1 cellular context compared by ENCODE assay signal in genomic region chr17:7573324-7574080, GRCh38.
A peak's percentile ranks its signal among the peaks of the same experiment; 100 is the strongest.
TF ChIP-seq lines count a peak whose summit lies in the region.

No MANE protein-coding gene starts in this region.

TF ChIP-seq in H1, 55 proteins besides CTCF, POLR2A, EP300 and RAD21:
- TF ChIP-seq KDM4A (IDR thresholded peaks at IDR 0.05; ENCODE audit: low read depth, low read length, severe bottlenecking): no peak
- no peak for TF ChIP-seq KDM1A (IDR thresholded peaks at IDR 0.05; ENCODE audit: borderline replicate concordance, low read length)
- TF ChIP-seq FOSL1 (IDR thresholded peaks at IDR 0.05; ENCODE audit: insufficient read depth, low read depth, low read length): no peak
- peak; percentile 24; the same call in 1 of the 2 replicates for TF ChIP-seq E2F6 (IDR thresholded peaks at IDR 0.05)
- peak; percentile 42 for TF ChIP-seq NANOG (IDR thresholded peaks at IDR 0.05; ENCODE audit: insufficient read depth, low read depth, low read length, poor library complexity, severe bottlenecking)
- peak; percentile 88 for TF ChIP-seq CREB1 (IDR thresholded peaks at IDR 0.05)
- TF ChIP-seq TCF12 (IDR thresholded peaks at IDR 0.05; ENCODE audit: low read depth, low read length): no peak
- TF ChIP-seq PHF8 (conservative IDR thresholded peaks at IDR 0.05; ENCODE audit: low read depth, low read length): peak; percentile 53; the same call in 1 of the 2 replicates
- no peak for TF ChIP-seq USF2 (IDR thresholded peaks at IDR 0.05; ENCODE audit: low read length)
- TF ChIP-seq RBBP5 (IDR thresholded peaks at IDR 0.05; ENCODE audit: borderline replicate concordance, low read depth, low read length): no peak
- TF ChIP-seq ASH2L (IDR thresholded peaks at IDR 0.05; ENCODE audit: low read length): peak; percentile 8
- peak in 1 of 2 experiments; percentile 92; a peak in 1 of 4 replicates for TF ChIP-seq HDAC2 (IDR thresholded peaks at IDR 0.05; ENCODE audit: borderline replicate concordance in 1 of 2, low read depth in 2 of 2, low read length in 2 of 2)
- no peak for TF ChIP-seq ATF3 (IDR thresholded peaks at IDR 0.05; ENCODE audit: insufficient read depth, low read depth, low read length)
- TF ChIP-seq RFX5 (IDR thresholded peaks at IDR 0.05; ENCODE audit: borderline replicate concordance, low read depth, low read length): no peak
- TF ChIP-seq CHD1 (IDR thresholded peaks at IDR 0.05; ENCODE audit: low read depth, low read length): no peak; the same call in 1 of the 2 replicates
- TF ChIP-seq CEBPB (IDR thresholded peaks at IDR 0.05; ENCODE audit: low read depth, low read length): peak; percentile 99
- TF ChIP-seq POLR2AphosphoS5 (IDR thresholded peaks at IDR 0.05; ENCODE audit: low read depth, low read length): peak; percentile 94
- TF ChIP-seq TBP (IDR thresholded peaks at IDR 0.05; ENCODE audit: low read depth, low read length): peak; percentile 80; the same call in 1 of the 2 replicates
- no peak for TF ChIP-seq JUN (IDR thresholded peaks at IDR 0.05; ENCODE audit: low read depth, low read length)
- TF ChIP-seq KDM5A (IDR thresholded peaks at IDR 0.05; ENCODE audit: low read length): no peak
- peak; percentile 20; the same call in 1 of the 2 replicates for TF ChIP-seq SRF (IDR thresholded peaks at IDR 0.05; ENCODE audit: low read depth, low read length)
- no peak for TF ChIP-seq GTF2F1 (IDR thresholded peaks at IDR 0.05; ENCODE audit: borderline replicate concordance, low read depth, low read length)
- TF ChIP-seq SIX5 (IDR thresholded peaks at IDR 0.05; ENCODE audit: low read depth, low read length): no peak
- no peak; the same call in 1 of the 2 replicates for TF ChIP-seq ATF2 (IDR thresholded peaks at IDR 0.05; ENCODE audit: low read length)
- TF ChIP-seq RXRA (IDR thresholded peaks at IDR 0.05; ENCODE audit: insufficient read depth, low read depth, low read length): no peak
- no peak for TF ChIP-seq CTBP2 (IDR thresholded peaks at IDR 0.05; ENCODE audit: borderline replicate concordance, insufficient read depth, insufficient read length, low read length)
- no peak for TF ChIP-seq RNF2 (IDR thresholded peaks at IDR 0.05; ENCODE audit: borderline replicate concordance, low read depth, low read length, missing control alignments, poor library complexity, severe bottlenecking)
- TF ChIP-seq SP1 (IDR thresholded peaks at IDR 0.05; ENCODE audit: low read depth, low read length): no peak
- peak in 1 of 2 experiments; percentile 90; a peak in 2 of 4 replicates for TF ChIP-seq SIN3A (conservative IDR thresholded peaks at IDR 0.05 in 1 of 2, IDR thresholded peaks at IDR 0.05 in 1 of 2; ENCODE audit: low read depth in 1 of 2, low read length in 2 of 2)
- no peak for TF ChIP-seq TEAD4 (IDR thresholded peaks at IDR 0.05; ENCODE audit: low read depth, low read length)
- TF ChIP-seq GABPA (IDR thresholded peaks at IDR 0.05; ENCODE audit: borderline replicate concordance, insufficient read depth, low read length): no peak
- TF ChIP-seq BRCA1 (IDR thresholded peaks at IDR 0.05; ENCODE audit: low read depth, low read length): no peak
- TF ChIP-seq BACH1 (IDR thresholded peaks at IDR 0.05; ENCODE audit: low read length): no peak
- no peak for TF ChIP-seq MAFK (IDR thresholded peaks at IDR 0.05; ENCODE audit: low read depth, low read length)
- no peak for TF ChIP-seq NRF1 (IDR thresholded peaks at IDR 0.05; ENCODE audit: low read depth, low read length)
- TF ChIP-seq BCL11A (IDR thresholded peaks at IDR 0.05; ENCODE audit: low read depth in 2 of 2, low read length in 2 of 2): no peak
- TF ChIP-seq CHD7 (IDR thresholded peaks at IDR 0.05; ENCODE audit: insufficient replicate concordance, low read length): no peak
- peak; percentile 29; the same call in 1 of the 2 replicates for TF ChIP-seq CHD2 (IDR thresholded peaks at IDR 0.05; ENCODE audit: low read length)
- peak; percentile 71 for TF ChIP-seq SIRT6 (IDR thresholded peaks at IDR 0.05; ENCODE audit: low read length)
- TF ChIP-seq YY1 (IDR thresholded peaks at IDR 0.05; ENCODE audit: low read depth, low read length): no peak
- no peak for TF ChIP-seq SAP30 (IDR thresholded peaks at IDR 0.05; ENCODE audit: insufficient read depth, insufficient replicate concordance, low read length)
- peak; percentile 77 for TF ChIP-seq TAF1 (IDR thresholded peaks at IDR 0.05; ENCODE audit: low read depth, low read length)
- no peak for TF ChIP-seq POU5F1 (IDR thresholded peaks at IDR 0.05; ENCODE audit: low read depth, low read length)
- no peak for TF ChIP-seq SP4 (IDR thresholded peaks at IDR 0.05; ENCODE audit: low read length)
- TF ChIP-seq JUND (IDR thresholded peaks at IDR 0.05; ENCODE audit: low read length): no peak
- TF ChIP-seq SP2 (IDR thresholded peaks at IDR 0.05; ENCODE audit: low read length): no peak
- TF ChIP-seq EGR1 (IDR thresholded peaks at IDR 0.05; ENCODE audit: borderline replicate concordance, low read depth, low read length): no peak
- TF ChIP-seq ZNF274 (IDR thresholded peaks at IDR 0.05; ENCODE audit: borderline replicate concordance, extremely low read depth, low read length): no peak
- no peak for TF ChIP-seq CBX5 (IDR thresholded peaks at IDR 0.05; ENCODE audit: low read depth, low read length)
- no peak for TF ChIP-seq EZH2 (IDR thresholded peaks at IDR 0.05; ENCODE audit: low read depth, low read length, severe bottlenecking)
- TF ChIP-seq SUZ12 (IDR thresholded peaks at IDR 0.05; ENCODE audit: low read length): no peak
- TF ChIP-seq MAX (IDR thresholded peaks at IDR 0.05): peak; percentile 93
- no peak for TF ChIP-seq CBX8 (IDR thresholded peaks at IDR 0.05; ENCODE audit: borderline replicate concordance, low read depth, low read length)
- TF ChIP-seq HDAC6 (IDR thresholded peaks at IDR 0.05; ENCODE audit: low read depth, low read length): no peak
- peak; percentile 68 for TF ChIP-seq TAF7 (optimal IDR thresholded peaks at IDR 0.05; ENCODE audit: borderline replicate concordance, low read depth, low read length)
